Comparison of ENCODE assay signal across 1 cellular context in the genomic region with DNA sequence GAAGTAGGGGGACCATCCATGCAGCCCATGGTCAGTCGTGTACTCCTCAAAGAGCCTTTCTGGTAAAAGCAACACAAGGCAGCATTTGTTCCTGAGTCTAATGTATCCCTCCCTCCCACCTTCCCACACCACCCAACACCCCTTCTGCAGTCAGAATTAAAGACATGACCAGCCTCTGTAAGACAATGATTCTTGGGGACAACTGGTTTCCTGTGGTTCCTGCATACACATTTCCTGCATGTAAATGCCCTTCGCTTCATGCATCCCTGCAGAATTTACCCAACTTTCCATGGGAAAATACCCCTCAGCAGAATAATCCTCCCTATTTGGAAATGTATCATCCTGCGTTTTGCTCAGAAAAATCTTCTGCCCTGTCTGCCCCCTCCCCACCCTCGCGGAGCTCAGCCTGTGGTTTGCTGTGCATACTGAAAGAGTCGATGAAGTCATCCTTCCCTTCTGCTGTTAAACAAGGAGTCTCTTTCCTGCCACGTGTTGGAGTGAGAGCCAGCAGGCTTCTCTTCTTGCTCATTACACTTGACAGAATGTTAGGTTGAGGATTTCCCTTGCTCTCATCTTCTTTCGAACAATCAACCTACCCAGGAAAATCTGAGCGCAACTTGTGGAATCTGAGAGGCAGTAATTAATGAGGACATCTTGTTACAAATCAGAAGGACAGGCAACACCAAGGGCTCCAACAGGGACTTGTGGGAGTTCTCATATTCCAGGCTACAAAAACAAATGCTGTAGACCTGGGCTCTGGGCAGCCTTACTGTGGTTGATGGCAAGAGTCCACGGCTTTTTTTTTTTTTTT.
A peak's percentile ranks its signal among the peaks of the same experiment; 100 is the strongest.
TF ChIP-seq lines count a peak whose summit lies in the region.

No MANE protein-coding gene starts in this region.

TF ChIP-seq in H1, 55 proteins besides CTCF, POLR2A, EP300 and RAD21:
- TF ChIP-seq JUND (IDR thresholded peaks at IDR 0.05; ENCODE audit: low read length) = peak; percentile 54; the same call in 1 of the 2 replicates
- no peak for TF ChIP-seq TBP (IDR thresholded peaks at IDR 0.05; ENCODE audit: low read depth, low read length)
- TF ChIP-seq GABPA (IDR thresholded peaks at IDR 0.05; ENCODE audit: borderline replicate concordance, insufficient read depth, low read length) = no peak
- TF ChIP-seq SP4 (IDR thresholded peaks at IDR 0.05; ENCODE audit: low read length) = no peak
- TF ChIP-seq, protein P1, sequence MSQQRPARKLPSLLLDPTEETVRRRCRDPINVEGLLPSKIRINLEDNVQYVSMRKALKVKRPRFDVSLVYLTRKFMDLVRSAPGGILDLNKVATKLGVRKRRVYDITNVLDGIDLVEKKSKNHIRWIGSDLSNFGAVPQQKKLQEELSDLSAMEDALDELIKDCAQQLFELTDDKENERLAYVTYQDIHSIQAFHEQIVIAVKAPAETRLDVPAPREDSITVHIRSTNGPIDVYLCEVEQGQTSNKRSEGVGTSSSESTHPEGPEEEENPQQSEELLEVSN (IDR thresholded peaks at IDR 0.05) = peak; percentile 95
- TF ChIP-seq HDAC2 (IDR thresholded peaks at IDR 0.05; ENCODE audit: borderline replicate concordance in 1 of 2, low read depth in 2 of 2, low read length in 2 of 2) = peak in 1 of 2 experiments; percentile 57; a peak in 1 of 4 replicates
- no peak for TF ChIP-seq MAFK (IDR thresholded peaks at IDR 0.05; ENCODE audit: low read depth, low read length)
- TF ChIP-seq TEAD4 (IDR thresholded peaks at IDR 0.05; ENCODE audit: low read depth, low read length) = no peak
- peak; percentile 61; the same call in 1 of the 2 replicates for TF ChIP-seq GTF2F1 (IDR thresholded peaks at IDR 0.05; ENCODE audit: borderline replicate concordance, low read depth, low read length)
- TF ChIP-seq SP1 (IDR thresholded peaks at IDR 0.05; ENCODE audit: low read depth, low read length) = no peak
- TF ChIP-seq, protein P2, sequence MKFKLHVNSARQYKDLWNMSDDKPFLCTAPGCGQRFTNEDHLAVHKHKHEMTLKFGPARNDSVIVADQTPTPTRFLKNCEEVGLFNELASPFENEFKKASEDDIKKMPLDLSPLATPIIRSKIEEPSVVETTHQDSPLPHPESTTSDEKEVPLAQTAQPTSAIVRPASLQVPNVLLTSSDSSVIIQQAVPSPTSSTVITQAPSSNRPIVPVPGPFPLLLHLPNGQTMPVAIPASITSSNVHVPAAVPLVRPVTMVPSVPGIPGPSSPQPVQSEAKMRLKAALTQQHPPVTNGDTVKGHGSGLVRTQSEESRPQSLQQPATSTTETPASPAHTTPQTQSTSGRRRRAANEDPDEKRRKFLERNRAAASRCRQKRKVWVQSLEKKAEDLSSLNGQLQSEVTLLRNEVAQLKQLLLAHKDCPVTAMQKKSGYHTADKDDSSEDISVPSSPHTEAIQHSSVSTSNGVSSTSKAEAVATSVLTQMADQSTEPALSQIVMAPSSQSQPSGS (IDR thresholded peaks at IDR 0.05; ENCODE audit: low read length) = peak; percentile 77; the same call in 1 of the 2 replicates
- TF ChIP-seq, protein P3, sequence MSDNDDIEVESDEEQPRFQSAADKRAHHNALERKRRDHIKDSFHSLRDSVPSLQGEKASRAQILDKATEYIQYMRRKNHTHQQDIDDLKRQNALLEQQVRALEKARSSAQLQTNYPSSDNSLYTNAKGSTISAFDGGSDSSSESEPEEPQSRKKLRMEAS (IDR thresholded peaks at IDR 0.05) = peak; percentile 99
